3 cellular contexts compared by ENCODE assay signal in the genomic region with DNA sequence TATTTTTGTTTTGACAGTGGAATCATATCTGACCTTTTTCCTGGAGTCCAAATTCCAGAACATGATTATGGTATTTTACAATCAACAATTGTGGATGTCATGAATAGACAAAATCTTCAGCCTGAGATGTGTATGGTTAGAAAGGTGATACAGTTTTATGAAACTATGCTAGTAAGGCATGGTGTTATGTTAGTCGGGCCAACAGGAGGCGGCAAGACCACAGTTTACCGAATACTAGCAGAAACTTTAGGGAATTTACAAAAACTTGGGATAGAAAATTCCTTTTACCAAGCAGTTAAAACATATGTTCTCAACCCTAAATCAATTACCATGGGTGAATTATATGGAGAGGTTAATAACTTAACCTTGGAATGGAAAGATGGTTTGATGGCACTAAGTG.
TF ChIP-seq lines count a peak whose summit lies in the region.

No MANE protein-coding gene starts in this region.

TF ChIP-seq in SK-N-SH, 30 proteins besides CTCF, POLR2A, EP300 and RAD21 (continues in another document):
- TF ChIP-seq, protein P1, sequence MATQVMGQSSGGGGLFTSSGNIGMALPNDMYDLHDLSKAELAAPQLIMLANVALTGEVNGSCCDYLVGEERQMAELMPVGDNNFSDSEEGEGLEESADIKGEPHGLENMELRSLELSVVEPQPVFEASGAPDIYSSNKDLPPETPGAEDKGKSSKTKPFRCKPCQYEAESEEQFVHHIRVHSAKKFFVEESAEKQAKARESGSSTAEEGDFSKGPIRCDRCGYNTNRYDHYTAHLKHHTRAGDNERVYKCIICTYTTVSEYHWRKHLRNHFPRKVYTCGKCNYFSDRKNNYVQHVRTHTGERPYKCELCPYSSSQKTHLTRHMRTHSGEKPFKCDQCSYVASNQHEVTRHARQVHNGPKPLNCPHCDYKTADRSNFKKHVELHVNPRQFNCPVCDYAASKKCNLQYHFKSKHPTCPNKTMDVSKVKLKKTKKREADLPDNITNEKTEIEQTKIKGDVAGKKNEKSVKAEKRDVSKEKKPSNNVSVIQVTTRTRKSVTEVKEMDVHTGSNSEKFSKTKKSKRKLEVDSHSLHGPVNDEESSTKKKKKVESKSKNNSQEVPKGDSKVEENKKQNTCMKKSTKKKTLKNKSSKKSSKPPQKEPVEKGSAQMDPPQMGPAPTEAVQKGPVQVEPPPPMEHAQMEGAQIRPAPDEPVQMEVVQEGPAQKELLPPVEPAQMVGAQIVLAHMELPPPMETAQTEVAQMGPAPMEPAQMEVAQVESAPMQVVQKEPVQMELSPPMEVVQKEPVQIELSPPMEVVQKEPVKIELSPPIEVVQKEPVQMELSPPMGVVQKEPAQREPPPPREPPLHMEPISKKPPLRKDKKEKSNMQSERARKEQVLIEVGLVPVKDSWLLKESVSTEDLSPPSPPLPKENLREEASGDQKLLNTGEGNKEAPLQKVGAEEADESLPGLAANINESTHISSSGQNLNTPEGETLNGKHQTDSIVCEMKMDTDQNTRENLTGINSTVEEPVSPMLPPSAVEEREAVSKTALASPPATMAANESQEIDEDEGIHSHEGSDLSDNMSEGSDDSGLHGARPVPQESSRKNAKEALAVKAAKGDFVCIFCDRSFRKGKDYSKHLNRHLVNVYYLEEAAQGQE (IDR thresholded peaks at IDR 0.05; ENCODE audit: low read depth, low read length) = no peak
- TF ChIP-seq MEF2A (IDR thresholded peaks at IDR 0.05; ENCODE audit: borderline replicate concordance, low read depth) (no peak), SIN3A (IDR thresholded peaks at IDR 0.05; ENCODE audit: borderline replicate concordance, low read depth, low read length) (no peak), ELF1 (IDR thresholded peaks at IDR 0.05) (no peak), POLR2AphosphoS5 (IDR thresholded peaks at IDR 0.05; ENCODE audit: low read depth, low read length) (no peak), GATA2 (CRISPR knock-in tag; IDR thresholded peaks at IDR 0.05) (no peak), NRF1 (IDR thresholded peaks at IDR 0.05; ENCODE audit: low read depth, low read length) (no peak), FOXM1 (IDR thresholded peaks at IDR 0.05; ENCODE audit: low read depth) (no peak), YY1 (IDR thresholded peaks at IDR 0.05; ENCODE audit: low read depth) (no peak)
- TF ChIP-seq, protein P2, sequence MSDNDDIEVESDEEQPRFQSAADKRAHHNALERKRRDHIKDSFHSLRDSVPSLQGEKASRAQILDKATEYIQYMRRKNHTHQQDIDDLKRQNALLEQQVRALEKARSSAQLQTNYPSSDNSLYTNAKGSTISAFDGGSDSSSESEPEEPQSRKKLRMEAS (IDR thresholded peaks at IDR 0.05; ENCODE audit: low read depth) = no peak
- TF ChIP-seq, protein P3, sequence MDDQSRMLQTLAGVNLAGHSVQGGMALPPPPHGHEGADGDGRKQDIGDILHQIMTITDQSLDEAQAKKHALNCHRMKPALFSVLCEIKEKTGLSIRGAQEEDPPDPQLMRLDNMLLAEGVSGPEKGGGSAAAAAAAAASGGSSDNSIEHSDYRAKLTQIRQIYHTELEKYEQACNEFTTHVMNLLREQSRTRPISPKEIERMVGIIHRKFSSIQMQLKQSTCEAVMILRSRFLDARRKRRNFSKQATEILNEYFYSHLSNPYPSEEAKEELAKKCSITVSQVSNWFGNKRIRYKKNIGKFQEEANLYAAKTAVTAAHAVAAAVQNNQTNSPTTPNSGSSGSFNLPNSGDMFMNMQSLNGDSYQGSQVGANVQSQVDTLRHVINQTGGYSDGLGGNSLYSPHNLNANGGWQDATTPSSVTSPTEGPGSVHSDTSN (IDR thresholded peaks at IDR 0.05) = no peak
- TF ChIP-seq, protein P4, sequence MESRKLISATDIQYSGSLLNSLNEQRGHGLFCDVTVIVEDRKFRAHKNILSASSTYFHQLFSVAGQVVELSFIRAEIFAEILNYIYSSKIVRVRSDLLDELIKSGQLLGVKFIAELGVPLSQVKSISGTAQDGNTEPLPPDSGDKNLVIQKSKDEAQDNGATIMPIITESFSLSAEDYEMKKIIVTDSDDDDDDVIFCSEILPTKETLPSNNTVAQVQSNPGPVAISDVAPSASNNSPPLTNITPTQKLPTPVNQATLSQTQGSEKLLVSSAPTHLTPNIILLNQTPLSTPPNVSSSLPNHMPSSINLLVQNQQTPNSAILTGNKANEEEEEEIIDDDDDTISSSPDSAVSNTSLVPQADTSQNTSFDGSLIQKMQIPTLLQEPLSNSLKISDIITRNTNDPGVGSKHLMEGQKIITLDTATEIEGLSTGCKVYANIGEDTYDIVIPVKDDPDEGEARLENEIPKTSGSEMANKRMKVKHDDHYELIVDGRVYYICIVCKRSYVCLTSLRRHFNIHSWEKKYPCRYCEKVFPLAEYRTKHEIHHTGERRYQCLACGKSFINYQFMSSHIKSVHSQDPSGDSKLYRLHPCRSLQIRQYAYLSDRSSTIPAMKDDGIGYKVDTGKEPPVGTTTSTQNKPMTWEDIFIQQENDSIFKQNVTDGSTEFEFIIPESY (IDR thresholded peaks at IDR 0.05; ENCODE audit: borderline replicate concordance, low read depth) = no peak

TF ChIP-seq in SK-N-SH treated with all-trans-retinoic acid at 6 μM for 48 hours, 23 proteins besides CTCF, POLR2A, EP300 and RAD21 (continued from another document and continues in another):
- TF ChIP-seq, protein P5, sequence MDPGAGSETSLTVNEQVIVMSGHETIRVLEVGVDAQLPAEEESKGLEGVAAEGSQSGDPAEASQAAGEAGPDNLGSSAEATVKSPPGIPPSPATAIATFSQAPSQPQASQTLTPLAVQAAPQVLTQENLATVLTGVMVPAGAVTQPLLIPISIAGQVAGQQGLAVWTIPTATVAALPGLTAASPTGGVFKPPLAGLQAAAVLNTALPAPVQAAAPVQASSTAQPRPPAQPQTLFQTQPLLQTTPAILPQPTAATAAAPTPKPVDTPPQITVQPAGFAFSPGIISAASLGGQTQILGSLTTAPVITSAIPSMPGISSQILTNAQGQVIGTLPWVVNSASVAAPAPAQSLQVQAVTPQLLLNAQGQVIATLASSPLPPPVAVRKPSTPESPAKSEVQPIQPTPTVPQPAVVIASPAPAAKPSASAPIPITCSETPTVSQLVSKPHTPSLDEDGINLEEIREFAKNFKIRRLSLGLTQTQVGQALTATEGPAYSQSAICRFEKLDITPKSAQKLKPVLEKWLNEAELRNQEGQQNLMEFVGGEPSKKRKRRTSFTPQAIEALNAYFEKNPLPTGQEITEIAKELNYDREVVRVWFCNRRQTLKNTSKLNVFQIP (CRISPR knock-in tag; IDR thresholded peaks at IDR 0.05; ENCODE audit: borderline replicate concordance, low read depth) = no peak
- TF ChIP-seq ZNF565 (CRISPR knock-in tag; conservative IDR thresholded peaks at IDR 0.05; ENCODE audit: low read depth) (no peak), ESRRG (CRISPR knock-in tag; IDR thresholded peaks at IDR 0.05) (no peak), ZC3H10 (CRISPR knock-in tag; IDR thresholded peaks at IDR 0.05) (no peak)
- TF ChIP-seq, protein P6, sequence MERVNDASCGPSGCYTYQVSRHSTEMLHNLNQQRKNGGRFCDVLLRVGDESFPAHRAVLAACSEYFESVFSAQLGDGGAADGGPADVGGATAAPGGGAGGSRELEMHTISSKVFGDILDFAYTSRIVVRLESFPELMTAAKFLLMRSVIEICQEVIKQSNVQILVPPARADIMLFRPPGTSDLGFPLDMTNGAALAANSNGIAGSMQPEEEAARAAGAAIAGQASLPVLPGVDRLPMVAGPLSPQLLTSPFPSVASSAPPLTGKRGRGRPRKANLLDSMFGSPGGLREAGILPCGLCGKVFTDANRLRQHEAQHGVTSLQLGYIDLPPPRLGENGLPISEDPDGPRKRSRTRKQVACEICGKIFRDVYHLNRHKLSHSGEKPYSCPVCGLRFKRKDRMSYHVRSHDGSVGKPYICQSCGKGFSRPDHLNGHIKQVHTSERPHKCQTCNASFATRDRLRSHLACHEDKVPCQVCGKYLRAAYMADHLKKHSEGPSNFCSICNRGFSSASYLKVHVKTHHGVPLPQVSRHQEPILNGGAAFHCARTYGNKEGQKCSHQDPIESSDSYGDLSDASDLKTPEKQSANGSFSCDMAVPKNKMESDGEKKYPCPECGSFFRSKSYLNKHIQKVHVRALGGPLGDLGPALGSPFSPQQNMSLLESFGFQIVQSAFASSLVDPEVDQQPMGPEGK (CRISPR knock-in tag; IDR thresholded peaks at IDR 0.05; ENCODE audit: borderline replicate concordance) = no peak
- TF ChIP-seq, protein P7, sequence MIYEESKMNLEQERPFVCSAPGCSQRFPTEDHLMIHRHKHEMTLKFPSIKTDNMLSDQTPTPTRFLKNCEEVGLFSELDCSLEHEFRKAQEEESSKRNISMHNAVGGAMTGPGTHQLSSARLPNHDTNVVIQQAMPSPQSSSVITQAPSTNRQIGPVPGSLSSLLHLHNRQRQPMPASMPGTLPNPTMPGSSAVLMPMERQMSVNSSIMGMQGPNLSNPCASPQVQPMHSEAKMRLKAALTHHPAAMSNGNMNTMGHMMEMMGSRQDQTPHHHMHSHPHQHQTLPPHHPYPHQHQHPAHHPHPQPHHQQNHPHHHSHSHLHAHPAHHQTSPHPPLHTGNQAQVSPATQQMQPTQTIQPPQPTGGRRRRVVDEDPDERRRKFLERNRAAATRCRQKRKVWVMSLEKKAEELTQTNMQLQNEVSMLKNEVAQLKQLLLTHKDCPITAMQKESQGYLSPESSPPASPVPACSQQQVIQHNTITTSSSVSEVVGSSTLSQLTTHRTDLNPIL (CRISPR knock-in tag; IDR thresholded peaks at IDR 0.05; ENCODE audit: low read depth) = no peak

TF ChIP-seq in HCT116, 20 proteins besides CTCF, POLR2A, EP300 and RAD21:
- TF ChIP-seq, protein P4 (IDR thresholded peaks at IDR 0.05; ENCODE audit: extremely low read depth, insufficient replicate concordance, low read length) = no peak
- TF ChIP-seq ZFX (IDR thresholded peaks at IDR 0.05) (no peak), CBX3 (IDR thresholded peaks at IDR 0.05; ENCODE audit: low read depth) (no peak), SIN3A (IDR thresholded peaks at IDR 0.05; ENCODE audit: low read depth) (no peak), YY1 (IDR thresholded peaks at IDR 0.05; ENCODE audit: extremely low read depth, insufficient replicate concordance, low read depth, low read length) (no peak), SP1 (IDR thresholded peaks at IDR 0.05; ENCODE audit: low read depth) (no peak), TCF7L2 (IDR thresholded peaks at IDR 0.05; ENCODE audit: borderline replicate concordance, extremely low read depth, insufficient read depth, insufficient read length) (no peak), ZNF274 (IDR thresholded peaks at IDR 0.05; ENCODE audit: low read depth, low read length) (no peak), SRF (IDR thresholded peaks at IDR 0.05; ENCODE audit: low read depth) (no peak)
- TF ChIP-seq, protein P1 (IDR thresholded peaks at IDR 0.05; ENCODE audit: low read depth) = no peak
- TF ChIP-seq, protein P8, sequence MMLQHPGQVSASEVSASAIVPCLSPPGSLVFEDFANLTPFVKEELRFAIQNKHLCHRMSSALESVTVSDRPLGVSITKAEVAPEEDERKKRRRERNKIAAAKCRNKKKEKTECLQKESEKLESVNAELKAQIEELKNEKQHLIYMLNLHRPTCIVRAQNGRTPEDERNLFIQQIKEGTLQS (IDR thresholded peaks at IDR 0.05) = no peak
